9 cellular contexts compared by ENCODE assay signal in genomic region chr9:120692901-120693573, GRCh38. TPM values are rescaled to one million over a fixed set of nuclear protein-coding genes. Genes with fewer than 3 reads are reported as not detected.
DNase-seq lines count a peak whose midpoint lies in the region; ATAC-seq and TF ChIP-seq lines count a peak whose summit lies in the region.
"Had no signal": no experiment of that assay in that cellular context is flagged by ENCODE, and none has a peak within 500 bp of the region (broad histone marks: within the 10 kb centered on the region; RNA-seq: fewer than 3 reads in every experiment).

No MANE protein-coding gene starts in this region.

- no peak overlapping the region for H3K27ac Mint-ChIP-seq in activated T-helper 17 cell treated with anti-CD3 and anti-CD28 coated beads, Interleukin-2, amount 50 U/mL, for 72 hours

- no peak overlapping the region for H3K4me3 Mint-ChIP-seq in activated T-helper 17 cell treated with anti-CD3 and anti-CD28 coated beads, Interleukin-2, amount 50 U/mL, for 72 hours

- ATAC-seq in GM19397 (IDR thresholded peaks at IDR 0.05; ENCODE audit: unreplicated experiment), result peak; percentile 44
- peak; percentile 56 for ATAC-seq in HG03571 (IDR thresholded peaks at IDR 0.05; ENCODE audit: unreplicated experiment)
- no peak for ATAC-seq in activated T-helper 17 cell treated with anti-CD3 and anti-CD28 coated beads, Interleukin-2, amount 50 U/mL, for 72 hours (replicated peaks)
- no peak for ATAC-seq in esophagus mucosa

- H3K4me3 ChIP-seq in dorsolateral prefrontal cortex, result no peak overlapping the region
- H3K4me3 ChIP-seq in lower leg skin (ENCODE audit: low read depth, poor library complexity, severe bottlenecking), result no peak overlapping the region
- H3K4me3 ChIP-seq: uterus had no signal

- peak; percentile 47 for DNase-seq in AG08395 (ENCODE audit: low spot score)
- no peak for DNase-seq in dorsolateral prefrontal cortex
- DNase-seq in lower leg skin (ENCODE audit: low spot score in 2 of 2), result no peak
- DNase-seq in COLO668 (lab: John Stamatoyannopoulos, UW; ENCODE audit: unreplicated experiment), result no peak
- DNase-seq: uterus had no signal

- H3K27me3 ChIP-seq in dorsolateral prefrontal cortex, result no peaks in the 10 kb centered on the region
- H3K27me3 ChIP-seq: uterus had no signal

- H3K9me3 Mint-ChIP-seq in activated T-helper 17 cell treated with anti-CD3 and anti-CD28 coated beads, Interleukin-2, amount 50 U/mL, for 72 hours, result no peaks in the 10 kb centered on the region

- TF ChIP-seq CTCF in dorsolateral prefrontal cortex (IDR thresholded peaks at IDR 0.05 in 54 of 56, conservative IDR thresholded peaks at IDR 0.05 in 2 of 56; ENCODE audit: low read depth in 1 of 56, partially characterized antibody in 56 of 56) (no peak), lower leg skin (IDR thresholded peaks at IDR 0.05) (no peak)

- peak overlapping the region in 52 of 59 donors; percentile 0 to 96 (median 62) for H3K27ac ChIP-seq in dorsolateral prefrontal cortex
- H3K27ac ChIP-seq: uterus had no signal

- H3K36me3 Mint-ChIP-seq in activated T-helper 17 cell treated with anti-CD3 and anti-CD28 coated beads, Interleukin-2, amount 50 U/mL, for 72 hours (ENCODE audit: low read depth), result no peaks in the 10 kb centered on the region

- 98 to 100% methylated on average over 1 of the region's 1 CpG for WGBS in lower leg skin, 2 donors

- no peak for TF ChIP-seq POLR2A in lower leg skin (IDR thresholded peaks at IDR 0.05)

- H3K27me3 Mint-ChIP-seq in activated T-helper 17 cell treated with anti-CD3 and anti-CD28 coated beads, Interleukin-2, amount 50 U/mL, for 72 hours, result no peaks in the 10 kb centered on the region

- H3K4me1 Mint-ChIP-seq in activated T-helper 17 cell treated with anti-CD3 and anti-CD28 coated beads, Interleukin-2, amount 50 U/mL, for 72 hours, result peaks cover 11% of the 10 kb centered on the region

- intact Hi-C loops in dorsolateral prefrontal cortex (cut with DNase I) (no loop called here), lower leg skin (cut with DNase I; ENCODE audit: low total_unique reads) (no loop called here)

RNA-seq across cellular contexts. Expression of gene MEGF9, which starts 21.2 kb away (rescaled TPM):
- total RNA-seq in dorsolateral prefrontal cortex (10 to 100 TPM; 47.2 to 92.6 (median 64.9) TPM), lower leg skin (10 to 100 TPM; 49.0 to 59.0 (median 57.0) TPM), esophagus mucosa (9.8 TPM)
- 1 to 10 TPM; 3.3 to 4.1 TPM for total RNA-seq in activated T-helper 17 cell treated with anti-CD3 and anti-CD28 coated beads, Interleukin-2, amount 50 U/mL, for 72 hours

Comparison
In these comparisons a context has a peak if more than half of its experiments do, and no peak if none do; other contexts are left out.
1. ATAC-seq: peak in GM19397 (single experiment) and HG03571 (single experiment); none in activated T-helper 17 cell treated with anti-CD3 and anti-CD28 coated beads, Interleukin-2, amount 50 U/mL, for 72 hours (single experiment) and esophagus mucosa (single experiment).